1 cellular context compared by ENCODE assay signal in genomic region chr19:52007805-52008557, GRCh38.
TF ChIP-seq lines count a peak whose summit lies in the region.

ZNF615 (minus strand) TSS chr19:52008211; CDS start chr19:52003711, 4,500 bp downstream.

TF ChIP-seq in A549, 52 proteins besides CTCF, POLR2A, EP300 and RAD21 (continued from another document):
- TF ChIP-seq REST (IDR thresholded peaks at IDR 0.05) (no peak), JUNB (IDR thresholded peaks at IDR 0.05) (no peak), NFE2L2 (conservative IDR thresholded peaks at IDR 0.05; ENCODE audit: low read length) (no peak), TP53 (CRISPR knock-in tag; IDR thresholded peaks at IDR 0.05) (no peak), MAZ (IDR thresholded peaks at IDR 0.05; ENCODE audit: borderline replicate concordance, low read depth, low read length) (no peak), HES2 (IDR thresholded peaks at IDR 0.05) (no peak), BHLHE40 (IDR thresholded peaks at IDR 0.05; ENCODE audit: low read depth, low read length) (no peak), POLR2AphosphoS2 (conservative IDR thresholded peaks at IDR 0.05; ENCODE audit: low read length) (no peak), HEYL (CRISPR knock-in tag; IDR thresholded peaks at IDR 0.05) (no peak), HOXA7 (CRISPR knock-in tag; IDR thresholded peaks at IDR 0.05) (no peak), NPAS2 (CRISPR knock-in tag; IDR thresholded peaks at IDR 0.05; ENCODE audit: borderline replicate concordance) (no peak), EHF (CRISPR knock-in tag; IDR thresholded peaks at IDR 0.05) (no peak), ZNF302 (CRISPR knock-in tag; IDR thresholded peaks at IDR 0.05) (no peak), SREBF2 (IDR thresholded peaks at IDR 0.05) (no peak), ZSCAN20 (CRISPR knock-in tag; IDR thresholded peaks at IDR 0.05) (no peak), KDM1A (IDR thresholded peaks at IDR 0.05; ENCODE audit: low read depth) (peak; percentile 49; the same call in 1 of the 2 replicates), CEBPB (IDR thresholded peaks at IDR 0.05) (peak in 1 of 2 experiments; percentile 17; a peak in 1 of 4 replicates)
